ENCODE assay signal across 1 cellular context in genomic region chr13:113489549-113490495, GRCh38.
TF ChIP-seq lines count a peak whose summit lies in the region.

No MANE protein-coding gene starts in this region.

TF ChIP-seq in GM23338, 12 proteins besides CTCF, POLR2A, EP300 and RAD21 (continued from another document):
- TF ChIP-seq ETS1 (IDR thresholded peaks at IDR 0.05), result no peak
- TF ChIP-seq ZNF331 (CRISPR knock-in tag; IDR thresholded peaks at IDR 0.05; ENCODE audit: low read depth), result no peak
- TF ChIP-seq JUNB (IDR thresholded peaks at IDR 0.05; ENCODE audit: unreplicated experiment), result no peak
- TF ChIP-seq NANOG (IDR thresholded peaks at IDR 0.05; ENCODE audit: borderline replicate concordance), result no peak
- no peak for TF ChIP-seq POLR2AphosphoS5 (IDR thresholded peaks at IDR 0.05; ENCODE audit: low read depth)
- TF ChIP-seq STAT1 (IDR thresholded peaks at IDR 0.05; ENCODE audit: unreplicated experiment), result no peak
